Comparison of ENCODE assay signal across 8 cellular contexts in the genomic region with DNA sequence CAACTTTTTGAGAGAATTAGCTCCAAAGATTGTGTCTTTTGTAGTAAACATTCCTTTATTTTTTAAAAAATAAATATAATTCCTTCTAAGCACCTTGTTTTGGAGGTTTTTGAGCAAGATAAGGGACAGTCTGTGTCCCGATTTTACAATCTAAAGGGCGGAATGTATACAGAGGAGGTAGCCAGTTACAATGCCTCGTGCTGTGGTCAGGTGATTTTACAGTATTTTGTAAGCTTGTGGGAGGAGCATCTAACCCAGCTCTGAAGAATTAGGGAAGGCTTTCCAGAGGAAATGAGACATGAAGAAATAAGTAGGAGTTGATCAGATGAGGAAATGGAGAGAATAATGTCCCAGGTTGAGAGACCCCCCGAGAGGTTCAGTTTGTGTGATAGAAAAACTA. TPM values are rescaled to one million over a fixed set of nuclear protein-coding genes. Genes with fewer than 3 reads are reported as not detected.
A peak's percentile ranks its signal among the peaks of the same experiment; 100 is the strongest.
DNase-seq lines count a peak whose midpoint lies in the region; ATAC-seq, FAIRE-seq and TF ChIP-seq lines count a peak whose summit lies in the region.

No MANE protein-coding gene starts in this region.

- H3K4me1 ChIP-seq in Caco-2 (peaks cover 12% of the 10 kb centered on the region), HepG2 (ENCODE audit: insufficient read depth, low read length) (peaks cover 46% of the 10 kb centered on the region)

- no peak overlapping the region for H3K4me3 Mint-ChIP-seq in Caco-2 (ENCODE audit: unreplicated experiment)
- no peak overlapping the region for H3K4me3 Mint-ChIP-seq in MCF 10A (ENCODE audit: unreplicated experiment)
- H3K4me3 Mint-ChIP-seq in nephron progenitor cell: no peak overlapping the region

- TF ChIP-seq RAD21 in HepG2 (CRISPR knock-in tag; IDR thresholded peaks at IDR 0.05): no peak

- H3K27me3 Mint-ChIP-seq in Caco-2 (ENCODE audit: insufficient read depth, unreplicated experiment) (no peaks in the 10 kb centered on the region), MCF 10A (ENCODE audit: insufficient read depth, unreplicated experiment) (no peaks in the 10 kb centered on the region), nephron progenitor cell (ENCODE audit: low read depth, poor library complexity) (peaks cover 7% of the 10 kb centered on the region)

- CTCF ChIA-PET in Caco-2 (lab: Charles Lee): interaction anchor here (0.5 to 3.0 kb wide), 8 partner anchors 13 to 168 kb away, joined by 3 to 58 read pairs (median 4); a partner anchor contains a TSS
- CTCF ChIA-PET in MCF 10A (lab: Yijun Ruan, JAX): interaction anchor here (0.7 to 10.3 kb wide), 21 partner anchors 9 to 644 kb away, joined by 3 to 270 read pairs (median 6); a partner anchor contains a TSS
- CTCF ChIA-PET in HepG2 (lab: Yijun Ruan, JAX; ENCODE audit: low intra/inter-chr PET ratio, low total read pairs): interaction anchor here (2.0 to 2.1 kb wide), 2 partner anchors 58 to 99 kb away, joined by 7 to 15 read pairs; no protein-coding TSS in a partner anchor

- intact Hi-C loops in Caco-2 (cut with micrococcal nuclease; ENCODE audit: unreplicated experiment): loop anchor here (2.0 to 5.0 kb wide), 4 partner anchors 39 to 646 kb away; no protein-coding TSS in a partner anchor
- intact Hi-C loops in MCF 10A (cut with micrococcal nuclease): loop anchor here (2.0 kb wide), 2 partner anchors 39 to 53 kb away; no protein-coding TSS in a partner anchor
- intact Hi-C loops in HepG2 (cut with micrococcal nuclease; ENCODE audit: unreplicated experiment): loop anchor here (1.0 kb wide), 2 partner anchors 11 to 16 kb away; no protein-coding TSS in a partner anchor

- TF ChIP-seq POLR2A in HepG2 (IDR thresholded peaks at IDR 0.05; ENCODE audit: insufficient read depth in 1 of 2, low read depth in 2 of 2, low read length in 2 of 2): no peak

- H4K20me1 ChIP-seq in HepG2 (ENCODE audit: insufficient read depth, low read length): no peaks in the 10 kb centered on the region

- H3K79me2 ChIP-seq in HepG2 (ENCODE audit: insufficient read depth, low read length): peaks cover 30% of the 10 kb centered on the region

- no peak overlapping the region for H2AFZ ChIP-seq in HepG2 (ENCODE audit: low read length)

- H3K4me2 ChIP-seq in HepG2 (ENCODE audit: low read depth, low read length): peak overlapping the region; percentile 84

- H3K9me3 Mint-ChIP-seq in Caco-2 (ENCODE audit: unreplicated experiment): no peaks in the 10 kb centered on the region
- H3K9me3 Mint-ChIP-seq in MCF 10A (ENCODE audit: unreplicated experiment): no peaks in the 10 kb centered on the region
- no peaks in the 10 kb centered on the region for H3K9me3 Mint-ChIP-seq in nephron progenitor cell

- FAIRE-seq in HepG2 (lab: Jason Lieb, UNC): peak; percentile 57

- peak overlapping the region; percentile 88 for H3K27ac ChIP-seq in HepG2 (ENCODE audit: extremely low read length, insufficient read depth, low read length)

- ATAC-seq in HepG2 (0 out of 3 replicates have a peak, but pooled peaks have one; percentile 8), GM21717 (IDR thresholded peaks at IDR 0.05; ENCODE audit: unreplicated experiment) (no peak), HG02571 (IDR thresholded peaks at IDR 0.05; ENCODE audit: unreplicated experiment) (no peak)

- H3K4me3 ChIP-seq in Caco-2 (ENCODE audit: low read depth, low read length) (peak overlapping the region; percentile 99), HepG2 (replicated peaks in 1 of 3; ENCODE audit: insufficient read depth in 1 of 3, low read depth in 2 of 3, low read length in 3 of 3) (peak overlapping the region; percentile 71 to 99 (median 81); a peak in 5 of 6 replicates)

- WGBS in HepG2 (ENCODE audit: low lambda C conversion rate): 26% methylated on average over 4 of the region's 4 CpGs

- H3K9me3 ChIP-seq in Caco-2: peaks cover 2% of the 10 kb centered on the region
- no peaks in the 10 kb centered on the region for H3K9me3 ChIP-seq in HepG2 (ENCODE audit: low read length)

- POLR2A ChIA-PET in Caco-2 (lab: Charles Lee): interaction anchor here (0.6 to 1.4 kb wide), 3 partner anchors 9 to 29 kb away, joined by 3 to 5 read pairs (median 4); a partner anchor contains a TSS
- POLR2A ChIA-PET in MCF 10A (lab: Yijun Ruan, JAX): interaction anchor here (0.6 to 5.3 kb wide), 33 partner anchors 11 to 1386 kb away, joined by 3 to 106 read pairs (median 6); a partner anchor contains a TSS
- POLR2A ChIA-PET in HepG2 (lab: Yijun Ruan, JAX): interaction anchor here (2.4 to 3.6 kb wide), 5 partner anchors 13 to 167 kb away, joined by 27 to 71 read pairs (median 40); a partner anchor contains a TSS

- H3K4me1 Mint-ChIP-seq in Caco-2 (ENCODE audit: low read depth, unreplicated experiment): peaks cover 8% of the 10 kb centered on the region
- H3K4me1 Mint-ChIP-seq in MCF 10A (ENCODE audit: insufficient read depth, unreplicated experiment): no peaks in the 10 kb centered on the region
- H3K4me1 Mint-ChIP-seq in nephron progenitor cell: no peaks in the 10 kb centered on the region

- no peak overlapping the region for H3K27ac Mint-ChIP-seq in Caco-2 (ENCODE audit: unreplicated experiment)
- no peak overlapping the region for H3K27ac Mint-ChIP-seq in MCF 10A (ENCODE audit: low read depth, unreplicated experiment)
- no peak overlapping the region for H3K27ac Mint-ChIP-seq in nephron progenitor cell

- H3K36me3 Mint-ChIP-seq in Caco-2 (ENCODE audit: insufficient read depth, unreplicated experiment): no peaks in the 10 kb centered on the region
- no peaks in the 10 kb centered on the region for H3K36me3 Mint-ChIP-seq in MCF 10A (ENCODE audit: insufficient read depth, unreplicated experiment)
- H3K36me3 Mint-ChIP-seq in nephron progenitor cell (ENCODE audit: low read depth): no peaks in the 10 kb centered on the region

- DNase-seq in Caco-2: peak; percentile 45 to 52
- DNase-seq in LoVo (ENCODE audit: low spot score): peak; percentile 59
- DNase-seq in MCF 10A (ENCODE audit: unreplicated experiment): peak; percentile 82
- peak; percentile 64 for DNase-seq in HepG2 (ENCODE audit: low spot score)
- DNase-seq in GM20000 (ENCODE audit: low spot score): no peak
- no peak for DNase-seq in nephron progenitor cell

- TF ChIP-seq CTCF in Caco-2 (IDR thresholded peaks at IDR 0.05; ENCODE audit: insufficient read depth in 1 of 2, low read depth in 1 of 2, low read length in 1 of 2, severe bottlenecking in 1 of 2, unreplicated experiment in 1 of 2): no peak
- TF ChIP-seq CTCF in MCF 10A (IDR thresholded peaks at IDR 0.05; ENCODE audit: unreplicated experiment): no peak
- no peak for TF ChIP-seq CTCF in HepG2 (CRISPR knock-in tag; IDR thresholded peaks at IDR 0.05)
- TF ChIP-seq CTCF in GM20000 (IDR thresholded peaks at IDR 0.05; ENCODE audit: extremely low read depth, missing control alignments): no peak
- TF ChIP-seq CTCF in nephron progenitor cell (IDR thresholded peaks at IDR 0.05): no peak

- H3K27me3 ChIP-seq in Caco-2 (replicated peaks; ENCODE audit: control insufficient read depth, insufficient read depth, low read length): no peaks in the 10 kb centered on the region
- no peaks in the 10 kb centered on the region; a peak in 1 of 5 replicates for H3K27me3 ChIP-seq in HepG2 (ENCODE audit: control insufficient read depth in 1 of 2, insufficient read depth in 2 of 2, low read length in 2 of 2)

- in situ Hi-C loops in HepG2 (cut with HindIII; ENCODE audit: extremely low pct_ligation_motif_present, low pct_unique_long_range_greater_than_20kb): loop anchor here (10.0 kb wide), 1 partner anchor 653 kb away; a partner anchor contains a TSS

- H3K36me3 ChIP-seq in Caco-2 (ENCODE audit: control insufficient read depth, insufficient read depth, low read length): no peaks in the 10 kb centered on the region
- H3K36me3 ChIP-seq in HepG2 (replicated peaks in 1 of 2; ENCODE audit: control insufficient read depth in 1 of 2, insufficient read depth in 2 of 2, low read length in 2 of 2): peaks cover 0 to 8% of the 10 kb centered on the region in 2 experiments; a peak in 1 of 5 replicates

- TF ChIP-seq EP300 in HepG2 (IDR thresholded peaks at IDR 0.05; ENCODE audit: low read depth in 2 of 2, low read length in 2 of 2): no peak
- no peak for TF ChIP-seq EP300 in HepG2 (CRISPR knock-in tag; IDR thresholded peaks at IDR 0.05; ENCODE audit: borderline replicate concordance)

- H3K9ac ChIP-seq in HepG2 (ENCODE audit: insufficient read depth, low read depth, low read length): peak overlapping the region; percentile 95

- BruUV-seq in Caco-2 (replicated peaks; lab: Mats Ljungman, UMichigan): TSS peak; percentile 62
- TSS peak; percentile 47 for BruUV-seq in MCF 10A (replicated peaks; lab: Mats Ljungman, UMichigan)
- TSS peak; percentile 65 for BruUV-seq in HepG2 (replicated peaks; lab: Mats Ljungman, UMichigan)

RNA-seq across cellular contexts. Expression of a gene that starts 1.3 kb away (rescaled TPM):
- total RNA-seq in Caco-2 (2022): 20.2 and 24.6 TPM in 2 replicates
- total RNA-seq in MCF 10A (2022): 17.9 and 20.2 TPM in 2 replicates
- total RNA-seq in HepG2 (2016; rRNA removed; fragmentation: Illumina TruSeq; extraction: Trizol): 22.8 and 33.0 TPM in 2 replicates
- total RNA-seq in HepG2 (2016; cell fraction: cytosol; rRNA removed; fragmentation: Illumina TruSeq; extraction: Trizol; ENCODE audit: low read depth): 4.3 and 5.0 TPM in 2 replicates
- 22.7 and 34.5 TPM in 2 replicates for total RNA-seq in HepG2 (2016; cell fraction: insoluble cytoplasmic fraction; rRNA removed; fragmentation: Illumina TruSeq; extraction: Trizol)
- 19.5 and 20.3 TPM in 2 replicates for total RNA-seq in HepG2 (2016; cell fraction: membrane; rRNA removed; fragmentation: Illumina TruSeq; extraction: Trizol)
- total RNA-seq in HepG2 (2016; cell fraction: nucleus; rRNA removed; fragmentation: Illumina TruSeq; extraction: Trizol): 11.8 and 12.4 TPM in 2 replicates
- 2.8 and 3.1 TPM in 2 replicates for polyA plus RNA-seq in HepG2 (2011; rRNA removed)
- 2.5 TPM in 2 replicates for polyA plus RNA-seq in HepG2 (2011; cell fraction: cytosol; rRNA removed)
- 1.3 and 1.6 TPM in 2 replicates for polyA plus RNA-seq in HepG2 (2011; cell fraction: nucleus; rRNA removed)
- polyA plus RNA-seq in HepG2 (2012): 15.9 and 22.1 TPM in 2 replicates
- 4.2 and 5.7 TPM in 2 replicates for polyA plus RNA-seq in HepG2 (2016; cell fraction: cytosol; fragmentation: Illumina TruSeq; extraction: Trizol; ENCODE audit: low read depth)
- 32.2 and 38.6 TPM in 2 replicates for polyA plus RNA-seq in HepG2 (2016; cell fraction: insoluble cytoplasmic fraction; fragmentation: Illumina TruSeq; extraction: Trizol; ENCODE audit: low read depth)
- 14.3 and 16.1 TPM in 2 replicates for polyA plus RNA-seq in HepG2 (2016; cell fraction: membrane; fragmentation: Illumina TruSeq; extraction: Trizol; ENCODE audit: low read depth)
- polyA plus RNA-seq in HepG2 (2016; cell fraction: nucleus; fragmentation: Illumina TruSeq; extraction: Trizol; ENCODE audit: insufficient read depth, low read depth): 12.5 and 13.2 TPM in 2 replicates
- polyA minus RNA-seq in HepG2 (2011; rRNA and poly(A)+ RNA removed; ENCODE audit: low replicate concordance): 1.3 and 3.6 TPM in 2 replicates
- polyA minus RNA-seq in HepG2 (2011; cell fraction: cytosol; rRNA and poly(A)+ RNA removed): 9.3 and 9.5 TPM in 2 replicates
- 4.5 and 5.8 TPM in 2 replicates for polyA minus RNA-seq in HepG2 (2011; cell fraction: nucleus; rRNA and poly(A)+ RNA removed)

RNA-seq across cellular contexts. Expression of a gene that starts 28.5 kb away (rescaled TPM):
- total RNA-seq in Caco-2 (2022): 31.5 and 36.7 TPM in 2 replicates
- 28.8 and 32.5 TPM in 2 replicates for total RNA-seq in MCF 10A (2022)
- 66.0 and 81.9 TPM in 2 replicates for total RNA-seq in HepG2 (2016; rRNA removed; fragmentation: Illumina TruSeq; extraction: Trizol)
- total RNA-seq in HepG2 (2016; cell fraction: cytosol; rRNA removed; fragmentation: Illumina TruSeq; extraction: Trizol; ENCODE audit: low read depth): 21.2 and 26.8 TPM in 2 replicates
- total RNA-seq in HepG2 (2016; cell fraction: insoluble cytoplasmic fraction; rRNA removed; fragmentation: Illumina TruSeq; extraction: Trizol): 67.4 and 74.9 TPM in 2 replicates
- 20.1 and 28.0 TPM in 2 replicates for total RNA-seq in HepG2 (2016; cell fraction: membrane; rRNA removed; fragmentation: Illumina TruSeq; extraction: Trizol)
- 235 and 261 TPM in 2 replicates for total RNA-seq in HepG2 (2016; cell fraction: nucleus; rRNA removed; fragmentation: Illumina TruSeq; extraction: Trizol)
- 31.9 and 42.2 TPM in 2 replicates for polyA plus RNA-seq in HepG2 (2011; rRNA removed)
- polyA plus RNA-seq in HepG2 (2011; cell fraction: cytosol; rRNA removed): 13.5 and 18.7 TPM in 2 replicates
- 53.6 and 65.0 TPM in 2 replicates for polyA plus RNA-seq in HepG2 (2011; cell fraction: nucleus; rRNA removed)
- 22.7 and 30.6 TPM in 2 replicates for polyA plus RNA-seq in HepG2 (2012)
- polyA plus RNA-seq in HepG2 (2016; cell fraction: cytosol; fragmentation: Illumina TruSeq; extraction: Trizol; ENCODE audit: low read depth): 3.1 and 3.6 TPM in 2 replicates
- 45.8 and 49.9 TPM in 2 replicates for polyA plus RNA-seq in HepG2 (2016; cell fraction: insoluble cytoplasmic fraction; fragmentation: Illumina TruSeq; extraction: Trizol; ENCODE audit: low read depth)
- 6.0 and 6.4 TPM in 2 replicates for polyA plus RNA-seq in HepG2 (2016; cell fraction: membrane; fragmentation: Illumina TruSeq; extraction: Trizol; ENCODE audit: low read depth)
- 68.3 and 74.4 TPM in 2 replicates for polyA plus RNA-seq in HepG2 (2016; cell fraction: nucleus; fragmentation: Illumina TruSeq; extraction: Trizol; ENCODE audit: insufficient read depth, low read depth)
- 15.0 and 25.2 TPM in 2 replicates for polyA minus RNA-seq in HepG2 (2011; rRNA and poly(A)+ RNA removed; ENCODE audit: low replicate concordance)
- 13.2 and 16.8 TPM in 2 replicates for polyA minus RNA-seq in HepG2 (2011; cell fraction: cytosol; rRNA and poly(A)+ RNA removed)
- 381 and 440 TPM in 2 replicates for polyA minus RNA-seq in HepG2 (2011; cell fraction: nucleus; rRNA and poly(A)+ RNA removed)

Comparison
In these comparisons a context has a peak if more than half of its experiments do, and no peak if none do; other contexts are left out.
1. DNase-seq: peak in Caco-2 (2 of 2), LoVo (single experiment), MCF 10A (single experiment) and HepG2 (single experiment); none in GM20000 (single experiment) and nephron progenitor cell (single experiment).